12 cellular contexts compared by ENCODE assay signal in the genomic region with DNA sequence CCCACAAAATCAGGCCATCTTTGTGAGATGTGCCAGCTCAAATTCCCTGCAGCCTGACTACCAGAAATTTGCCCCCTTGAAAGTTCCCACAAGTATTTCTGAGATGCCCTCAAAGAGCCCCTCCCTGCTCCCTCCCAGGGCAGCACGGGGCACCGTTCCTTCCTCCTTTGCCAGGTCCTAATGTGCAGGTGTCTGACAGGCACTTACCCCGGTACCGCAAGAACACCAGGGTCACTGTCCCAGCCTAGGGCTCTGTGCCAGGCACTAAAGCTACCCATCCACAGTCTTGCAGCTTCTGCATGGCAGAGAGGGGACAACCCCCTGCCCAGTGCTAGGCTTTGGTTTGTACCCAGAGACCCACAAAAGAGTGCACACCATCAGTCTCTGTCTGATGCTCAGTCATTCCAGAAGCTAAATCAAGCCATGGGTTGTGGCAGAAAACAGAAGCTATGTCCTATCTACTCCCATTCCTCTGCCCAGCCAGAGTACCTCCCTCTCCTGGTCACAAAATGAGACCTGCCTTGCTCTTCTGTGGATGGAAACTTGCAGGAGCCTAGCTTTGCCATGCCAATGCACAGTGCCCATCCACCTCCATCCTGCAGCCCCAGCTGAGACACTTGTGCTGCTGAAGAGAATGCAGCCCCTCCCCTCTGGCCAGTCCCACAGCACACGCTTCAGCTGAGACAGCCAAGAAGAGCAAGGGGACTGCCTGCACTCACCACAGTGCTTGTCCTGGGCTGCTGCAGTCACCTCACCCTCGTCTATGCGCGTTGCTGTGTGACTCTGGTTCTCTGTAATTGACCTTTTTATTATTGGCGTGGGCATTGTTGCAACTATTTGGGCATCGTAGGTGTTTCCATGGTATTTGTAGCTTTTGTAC. TPM values are rescaled to one million over a fixed set of nuclear protein-coding genes. Genes with fewer than 3 reads are reported as not detected.
DNase-seq lines count a peak whose midpoint lies in the region; ATAC-seq and TF ChIP-seq lines count a peak whose summit lies in the region.
"Had no signal": no experiment of that assay in that cellular context is flagged by ENCODE, and none has a peak within 500 bp of the region (broad histone marks: within the 10 kb centered on the region; RNA-seq: fewer than 3 reads in every experiment).

No MANE protein-coding gene starts in this region.

- peaks cover 58% of the 10 kb centered on the region for H3K4me1 ChIP-seq in CD8-positive, alpha-beta T cell (ENCODE audit: insufficient read depth, low read length)
- peaks cover 7% of the 10 kb centered on the region for H3K4me1 ChIP-seq in NT2/D1 (ENCODE audit: insufficient read depth, insufficient read length)

- TF ChIP-seq CTCF in CD8-positive, alpha-beta T cell (IDR thresholded peaks at IDR 0.05): no peak
- no peak for TF ChIP-seq CTCF in lower leg skin (IDR thresholded peaks at IDR 0.05)

- no peaks in the 10 kb centered on the region for H3K27me3 ChIP-seq in CD8-positive, alpha-beta T cell (ENCODE audit: insufficient read depth, low read length)
- no peaks in the 10 kb centered on the region for H3K27me3 ChIP-seq in NT2/D1 (ENCODE audit: insufficient read depth, insufficient read length)

- peaks cover 78% of the 10 kb centered on the region for H3K4me1 Mint-ChIP-seq in CD8-positive, alpha-beta T cell (ENCODE audit: low read depth)
- peaks cover 88 to 96% of the 10 kb centered on the region in 2 donors for H3K4me1 Mint-ChIP-seq in immature natural killer cell

- CTCF ChIA-PET in CD8-positive, alpha-beta T cell (lab: Charles Lee): interaction anchor here (1.5 kb wide), 1 partner anchor 55 kb away, joined by 6 read pairs; no protein-coding TSS in a partner anchor

- H3K27ac ChIP-seq in CD8-positive, alpha-beta T cell (ENCODE audit: low read depth, low read length): no peak overlapping the region
- H3K27ac ChIP-seq: C4-2B had no signal

- H3K27ac Mint-ChIP-seq in CD8-positive, alpha-beta T cell: peak overlapping the region; percentile 74
- peak overlapping the region; percentile 53 to 86 (median 80) for H3K27ac Mint-ChIP-seq in immature natural killer cell

- H3K4me3 ChIP-seq in CD8-positive, alpha-beta T cell (ENCODE audit: low read depth, low read length): no peak overlapping the region
- H3K4me3 ChIP-seq in NT2/D1 (ENCODE audit: insufficient read length, low read depth) (no peak overlapping the region), lower leg skin (ENCODE audit: low read depth, poor library complexity, severe bottlenecking) (no peak overlapping the region)

- H3K27me3 Mint-ChIP-seq in CD8-positive, alpha-beta T cell (ENCODE audit: low read depth): no peaks in the 10 kb centered on the region
- H3K27me3 Mint-ChIP-seq in immature natural killer cell (ENCODE audit: low read depth in 3 of 3): peaks cover 0 to 7% (median 5%) of the 10 kb centered on the region in 3 donors

- no peaks in the 10 kb centered on the region for H3K9me3 Mint-ChIP-seq in CD8-positive, alpha-beta T cell
- no peaks in the 10 kb centered on the region for H3K9me3 Mint-ChIP-seq in immature natural killer cell

- peak overlapping the region; percentile 2 for H3K9ac ChIP-seq in NT2/D1 (ENCODE audit: insufficient read length, low read depth)

- WGBS in lower leg skin, 2 donors: 59 to 81% methylated on average over 10 of the region's 10 CpGs

- peak; percentile 26 for ATAC-seq in CD8-positive, alpha-beta T cell
- ATAC-seq in GM19023 (IDR thresholded peaks at IDR 0.05; ENCODE audit: unreplicated experiment): peak; percentile 65

- POLR2A ChIA-PET in CD8-positive, alpha-beta T cell (lab: Charles Lee): interaction anchor here (1.3 kb wide), 2 partner anchors 9 to 48 kb away, joined by 4 to 6 read pairs; partner anchors contain the start of gene INPP5D

- TF ChIP-seq POLR2A in lower leg skin (IDR thresholded peaks at IDR 0.05): no peak

- peaks cover 31% of the 10 kb centered on the region for H3K36me3 Mint-ChIP-seq in CD8-positive, alpha-beta T cell
- peaks cover 0 to 4% (median 3%) of the 10 kb centered on the region in 3 donors for H3K36me3 Mint-ChIP-seq in immature natural killer cell

- no peaks in the 10 kb centered on the region for H3K36me3 ChIP-seq in CD8-positive, alpha-beta T cell (ENCODE audit: insufficient read depth, low read length)
- no peaks in the 10 kb centered on the region for H3K36me3 ChIP-seq in NT2/D1 (ENCODE audit: insufficient read depth, insufficient read length, low read length)

- intact Hi-C loops in CD8-positive, alpha-beta T cell (cut with DNase I, micrococcal nuclease): no loop called here
- intact Hi-C loops in lower leg skin (cut with DNase I; ENCODE audit: low total_unique reads): no loop called here

- no peak for DNase-seq in CD8-positive, alpha-beta T cell
- no peak for DNase-seq in NT2/D1 (ENCODE audit: low read depth, low spot score)
- DNase-seq in immature natural killer cell: no peak
- DNase-seq in GM19238 (ENCODE audit: insufficient read length, low spot score): no peak
- no peak for DNase-seq in NCI-H2029 (lab: John Stamatoyannopoulos, UW)
- no peak for DNase-seq in occipital lobe (lab: John Stamatoyannopoulos, UW)
- DNase-seq in lower leg skin (ENCODE audit: low spot score in 2 of 2): no peak
- DNase-seq: activated effector memory CD4-positive, alpha-beta T cell treated with Interleukin-2 at 50 U/mL for 16 hours; NCI-H2171 treated with DMSO at 0.1 percent for 48 hours; stimulated activated CD4-positive, alpha-beta T cell treated with anti-CD3 and anti-CD28 coated beads, Interleukin-4, amount 100 ng/mL, for 24 hours had no signal

- H3K9me3 ChIP-seq in CD8-positive, alpha-beta T cell (ENCODE audit: low read length): no peaks in the 10 kb centered on the region
- H3K9me3 ChIP-seq in NT2/D1 (ENCODE audit: insufficient read depth, low read length): no peaks in the 10 kb centered on the region; the same call in 1 of the 2 replicates

- H3K4me3 Mint-ChIP-seq in CD8-positive, alpha-beta T cell: no peak overlapping the region
- H3K4me3 Mint-ChIP-seq in immature natural killer cell: peak overlapping the region; percentile 47 to 65 (median 59)

RNA-seq across cellular contexts. Expression of gene INPP5D, which starts 48.7 kb away (rescaled TPM):
- 100 to 1,000 TPM; 105 to 121 TPM for total RNA-seq in CD8-positive, alpha-beta T cell
- 100 to 1,000 TPM in 1 of 3 donors, 10 to 100 TPM in 2; 54.8 to 307 (median 73.5) TPM for polyA plus RNA-seq in immature natural killer cell
- total RNA-seq in occipital lobe (2.5 TPM), lower leg skin (10 to 100 TPM in 3 of 4 donors, 1 to 10 TPM in 1; 8.6 to 15.0 (median 13.0) TPM)

Comparison
In these comparisons a context has a peak if more than half of its experiments do, and no peak if none do; other contexts are left out.
1. RNA of gene INPP5D, which starts 48.7 kb away (total RNA-seq): 105 to 121 TPM in CD8-positive, alpha-beta T cell; 8.6 to 15.0 TPM in lower leg skin and 2.5 TPM in occipital lobe (single experiment); every median in the first group is over 4 times any median in the second.